Comparison of ENCODE assay signal across 1 cellular context in genomic region chr6:167122041-167122826, GRCh38.
TF ChIP-seq lines count a peak whose summit lies in the region.

No MANE protein-coding gene starts in this region.

TF ChIP-seq in H1, 55 proteins besides CTCF, POLR2A, EP300 and RAD21 (continued from another document):
- TF ChIP-seq TBP (IDR thresholded peaks at IDR 0.05; ENCODE audit: low read depth, low read length) (no peak), TAF7 (optimal IDR thresholded peaks at IDR 0.05; ENCODE audit: borderline replicate concordance, low read depth, low read length) (no peak), RFX5 (IDR thresholded peaks at IDR 0.05; ENCODE audit: borderline replicate concordance, low read depth, low read length) (no peak), CREB1 (IDR thresholded peaks at IDR 0.05) (no peak), GABPA (IDR thresholded peaks at IDR 0.05; ENCODE audit: borderline replicate concordance, insufficient read depth, low read length) (no peak), SIRT6 (IDR thresholded peaks at IDR 0.05; ENCODE audit: low read length) (no peak)
- TF ChIP-seq, protein P1, sequence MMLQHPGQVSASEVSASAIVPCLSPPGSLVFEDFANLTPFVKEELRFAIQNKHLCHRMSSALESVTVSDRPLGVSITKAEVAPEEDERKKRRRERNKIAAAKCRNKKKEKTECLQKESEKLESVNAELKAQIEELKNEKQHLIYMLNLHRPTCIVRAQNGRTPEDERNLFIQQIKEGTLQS (IDR thresholded peaks at IDR 0.05; ENCODE audit: insufficient read depth, low read depth, low read length) = no peak
